In the genomic region with DNA sequence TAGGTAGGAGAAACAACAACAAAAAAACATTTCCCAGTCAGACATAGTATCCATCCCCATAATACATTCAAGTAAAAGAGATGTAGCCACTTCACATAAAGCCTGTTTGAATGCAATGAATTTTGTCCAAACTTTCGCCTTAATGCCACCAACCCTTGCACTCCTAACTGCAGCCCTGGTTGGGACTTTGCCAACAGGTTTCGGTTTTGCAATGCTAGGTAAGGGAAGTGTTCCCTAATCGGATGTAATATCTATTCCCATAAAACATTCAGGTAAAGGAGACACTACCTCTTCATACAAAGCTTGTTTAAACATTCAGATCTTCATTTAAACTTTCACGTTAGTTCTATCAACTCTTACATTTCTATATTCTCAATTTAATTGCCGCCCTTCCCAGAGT, we compare ENCODE assay signal across 14 cellular contexts.
A peak's percentile ranks its signal among the peaks of the same experiment; 100 is the strongest.
DNase-seq lines count a peak whose midpoint lies in the region; ATAC-seq and TF ChIP-seq lines count a peak whose summit lies in the region.
"Had no signal": no experiment of that assay in that cellular context is flagged by ENCODE, and none has a peak within 500 bp of the region (broad histone marks: within the 10 kb centered on the region; RNA-seq: fewer than 3 reads in every experiment).

No MANE protein-coding gene starts in this region.

- DNase-seq in HT-29 (ENCODE audit: low spot score) = peak; percentile 42
- DNase-seq in LNCaP clone FGC (ENCODE audit: low read depth) = peak; percentile 30
- peak; percentile 70 for DNase-seq in prostate gland (ENCODE audit: low spot score)
- DNase-seq in T-helper 2 cell treated with Interferon-gamma antibody and Interleukin-4, amounts not matched to agents 5 μg/mL and 100 μg/mL, for 36 hours (ENCODE audit: low spot score) = no peak
- no peak for DNase-seq in CD8-positive, alpha-beta T cell
- no peak for DNase-seq in mucosa of descending colon
- DNase-seq: C1 segment of cervical spinal cord; Caco-2; CD4-positive, alpha-beta memory T cell; DMS153; DND-41; GOT3; HFFc6 had no signal

- no peak overlapping the region for H3K27ac Mint-ChIP-seq in T-helper 2 cell treated with Interferon-gamma antibody and Interleukin-4, amounts not matched to agents 5 μg/mL and 100 μg/mL, for 36 hours
- no peak overlapping the region for H3K27ac Mint-ChIP-seq in CD8-positive, alpha-beta T cell
- H3K27ac Mint-ChIP-seq: CD4-positive, alpha-beta memory T cell; HFFc6 had no signal

- no peaks in the 10 kb centered on the region for H3K9me3 ChIP-seq in prostate gland
- H3K9me3 ChIP-seq in CD8-positive, alpha-beta T cell (ENCODE audit: low read length) = no peaks in the 10 kb centered on the region
- peaks cover 8% of the 10 kb centered on the region for H3K9me3 ChIP-seq in mucosa of descending colon
- H3K9me3 ChIP-seq: Caco-2, HAP-1 had no signal

- H3K4me3 Mint-ChIP-seq in T-helper 2 cell treated with Interferon-gamma antibody and Interleukin-4, amounts not matched to agents 5 μg/mL and 100 μg/mL, for 36 hours = no peak overlapping the region
- H3K4me3 Mint-ChIP-seq in CD8-positive, alpha-beta T cell = no peak overlapping the region
- H3K4me3 Mint-ChIP-seq: CD4-positive, alpha-beta memory T cell; HFFc6 had no signal

- H3K27me3 ChIP-seq in prostate gland (replicated peaks; ENCODE audit: insufficient read depth) = no peaks in the 10 kb centered on the region
- H3K27me3 ChIP-seq in CD8-positive, alpha-beta T cell (ENCODE audit: insufficient read depth, low read length) = no peaks in the 10 kb centered on the region

- H3K9me3 Mint-ChIP-seq in T-helper 2 cell treated with Interferon-gamma antibody and Interleukin-4, amounts not matched to agents 5 μg/mL and 100 μg/mL, for 36 hours = peaks cover 5% of the 10 kb centered on the region
- H3K9me3 Mint-ChIP-seq in CD8-positive, alpha-beta T cell = peaks cover 4% of the 10 kb centered on the region

- CTCF ChIA-PET in CD8-positive, alpha-beta T cell (lab: Charles Lee) = no interaction called here

- no peak overlapping the region for H3K27ac ChIP-seq in prostate gland
- no peak overlapping the region for H3K27ac ChIP-seq in CD8-positive, alpha-beta T cell (ENCODE audit: low read depth, low read length)

- no peaks in the 10 kb centered on the region for H3K36me3 Mint-ChIP-seq in T-helper 2 cell treated with Interferon-gamma antibody and Interleukin-4, amounts not matched to agents 5 μg/mL and 100 μg/mL, for 36 hours (ENCODE audit: low read depth)
- H3K36me3 Mint-ChIP-seq in CD8-positive, alpha-beta T cell = no peaks in the 10 kb centered on the region
- H3K36me3 Mint-ChIP-seq: CD4-positive, alpha-beta memory T cell had no signal

- H3K4me1 ChIP-seq in prostate gland (replicated peaks) (no peaks in the 10 kb centered on the region), mucosa of descending colon (ENCODE audit: low read depth) (no peaks in the 10 kb centered on the region)
- no peaks in the 10 kb centered on the region for H3K4me1 ChIP-seq in CD8-positive, alpha-beta T cell (ENCODE audit: insufficient read depth, low read length)
- H3K4me1 ChIP-seq: Caco-2, HAP-1 had no signal

- H3K4me3 ChIP-seq in LNCaP clone FGC (ENCODE audit: low read depth, low read length) (no peak overlapping the region), prostate gland (no peak overlapping the region), mucosa of descending colon (no peak overlapping the region)
- no peak overlapping the region for H3K4me3 ChIP-seq in CD8-positive, alpha-beta T cell (ENCODE audit: low read depth, low read length)
- H3K4me3 ChIP-seq: HAP-1 had no signal

- POLR2A ChIA-PET in CD8-positive, alpha-beta T cell (lab: Charles Lee) = no interaction called here

- ATAC-seq in CD8-positive, alpha-beta T cell = no peak
- ATAC-seq in mucosa of descending colon = no peak

- H3K36me3 ChIP-seq in prostate gland (no peaks in the 10 kb centered on the region), mucosa of descending colon (ENCODE audit: low read depth) (no peaks in the 10 kb centered on the region)
- H3K36me3 ChIP-seq in CD8-positive, alpha-beta T cell (ENCODE audit: insufficient read depth, low read length) = no peaks in the 10 kb centered on the region
- H3K36me3 ChIP-seq: HAP-1 had no signal

- 47% methylated on average over 5 of the region's 5 CpGs for WGBS in prostate gland

- H3K4me1 Mint-ChIP-seq in T-helper 2 cell treated with Interferon-gamma antibody and Interleukin-4, amounts not matched to agents 5 μg/mL and 100 μg/mL, for 36 hours (ENCODE audit: low read depth) = no peaks in the 10 kb centered on the region
- no peaks in the 10 kb centered on the region for H3K4me1 Mint-ChIP-seq in CD8-positive, alpha-beta T cell (ENCODE audit: low read depth)
- H3K4me1 Mint-ChIP-seq: CD4-positive, alpha-beta memory T cell had no signal

- no peak for TF ChIP-seq POLR2A in prostate gland (IDR thresholded peaks at IDR 0.05)

- intact Hi-C loops in prostate gland (cut with DNase I) (no loop called here), mucosa of descending colon (cut with DNase I, micrococcal nuclease) (no loop called here)
- intact Hi-C loops in CD8-positive, alpha-beta T cell (cut with DNase I, micrococcal nuclease) = no loop called here

- H3K27me3 Mint-ChIP-seq in T-helper 2 cell treated with Interferon-gamma antibody and Interleukin-4, amounts not matched to agents 5 μg/mL and 100 μg/mL, for 36 hours (ENCODE audit: low read depth) = no peaks in the 10 kb centered on the region
- peaks cover 11% of the 10 kb centered on the region for H3K27me3 Mint-ChIP-seq in CD8-positive, alpha-beta T cell (ENCODE audit: low read depth)

- no peak for TF ChIP-seq CTCF in LNCaP clone FGC (IDR thresholded peaks at IDR 0.05; ENCODE audit: control insufficient read depth, extremely low read depth, insufficient read depth)
- TF ChIP-seq CTCF in prostate gland (IDR thresholded peaks at IDR 0.05) = no peak
- TF ChIP-seq CTCF in CD8-positive, alpha-beta T cell (IDR thresholded peaks at IDR 0.05) = no peak
- no peak for TF ChIP-seq CTCF in mucosa of descending colon (IDR thresholded peaks at IDR 0.05)

Comparison
In these comparisons a context has a peak if more than half of its experiments do, and no peak if none do; other contexts are left out.
1. DNase-seq: peak in HT-29 (single experiment), LNCaP clone FGC (single experiment) and prostate gland (single experiment); none in T-helper 2 cell treated with Interferon-gamma antibody and Interleukin-4, amounts not matched to agents 5 μg/mL and 100 μg/mL, for 36 hours (single experiment), CD8-positive, alpha-beta T cell (0 of 7) and mucosa of descending colon (0 of 3).